ENCODE assay signal across 23 cellular contexts in genomic region chr2:195667974-195668373, GRCh38. TPM values are rescaled to one million over a fixed set of nuclear protein-coding genes. Genes with fewer than 3 reads are reported as not detected.
DNase-seq lines count a peak whose midpoint lies in the region; ATAC-seq, FAIRE-seq and TF ChIP-seq lines count a peak whose summit lies in the region.
"Had no signal": no experiment of that assay in that cellular context is flagged by ENCODE, and none has a peak within 500 bp of the region (broad histone marks: within the 10 kb centered on the region; RNA-seq: fewer than 3 reads in every experiment).

No MANE protein-coding gene starts in this region.

- H3K9me3 Mint-ChIP-seq in CD4-positive, CD25-positive, alpha-beta regulatory T cell = no peaks in the 10 kb centered on the region
- H3K9me3 Mint-ChIP-seq: GM23338, IgD-negative memory B cell had no signal

- intact Hi-C loops in mucosa of descending colon (cut with DNase I, micrococcal nuclease) = no loop called here

- H3K9me3 ChIP-seq in CD4-positive, CD25-positive, alpha-beta regulatory T cell (ENCODE audit: control insufficient read depth in 2 of 2, low read length in 2 of 2) = no peaks in the 10 kb centered on the region
- H3K9me3 ChIP-seq in mucosa of descending colon = no peaks in the 10 kb centered on the region
- H3K9me3 ChIP-seq: BLaER1, Caco-2 had no signal

- H3K27ac Mint-ChIP-seq in CD4-positive, CD25-positive, alpha-beta regulatory T cell = peak overlapping the region in 2 of 3 donors; percentile 5 to 84
- H3K27ac Mint-ChIP-seq: CD14-positive monocyte, GM23338 had no signal

- peaks cover 26 to 80% (median 47%) of the 10 kb centered on the region in 4 donors for H3K4me1 Mint-ChIP-seq in CD4-positive, CD25-positive, alpha-beta regulatory T cell

- H3K4me1 ChIP-seq in CD4-positive, CD25-positive, alpha-beta regulatory T cell (ENCODE audit: control insufficient read depth, insufficient read depth, low read length, poor library complexity, severe bottlenecking) = peaks cover 5% of the 10 kb centered on the region
- peaks cover 8% of the 10 kb centered on the region for H3K4me1 ChIP-seq in mucosa of descending colon (ENCODE audit: low read depth)
- H3K4me1 ChIP-seq: Caco-2 had no signal

- no peak for DNase-seq in activated CD4-positive, CD25-positive, alpha-beta regulatory T cell treated with anti-CD3 and anti-CD28 coated beads, Interleukin-2, amount 50 U/mL, for 72 hours
- no peak for DNase-seq in CD4-positive, CD25-positive, alpha-beta regulatory T cell
- no peak for DNase-seq in D721Med (ENCODE audit: insufficient read length, low spot score)
- no peak for DNase-seq in mucosa of descending colon
- no peak for DNase-seq in central memory CD4-positive, alpha-beta T cell
- no peak for DNase-seq in amniotic stem cell (lab: John Stamatoyannopoulos, UW)
- no peak for DNase-seq in NCI-H526 treated with DMSO at 0.1 percent for 48 hours (lab: John Stamatoyannopoulos, UW)
- DNase-seq: 8988T, Caco-2, DMS153, DMS79, GDM1, HCEC 1CT had no signal

- no peak overlapping the region for H3K27ac ChIP-seq in CD4-positive, CD25-positive, alpha-beta regulatory T cell (ENCODE audit: insufficient read depth, low read length, poor library complexity, severe bottlenecking)
- H3K27ac ChIP-seq: BLaER1, HL-60 had no signal

- H3K27me3 ChIP-seq in CD4-positive, CD25-positive, alpha-beta regulatory T cell (ENCODE audit: control insufficient read depth, insufficient read depth, low read length) = no peaks in the 10 kb centered on the region
- H3K27me3 ChIP-seq: BLaER1 had no signal

- ATAC-seq in activated CD4-positive, CD25-positive, alpha-beta regulatory T cell treated with anti-CD3 and anti-CD28 coated beads, Interleukin-2, amount 50 U/mL, for 24 hours = peak; percentile 41 to 60
- ATAC-seq in CD4-positive, CD25-positive, alpha-beta regulatory T cell (ENCODE audit: low read depth in 2 of 2) = no peak
- peak; percentile 86 for ATAC-seq in mucosa of descending colon
- ATAC-seq: GM23338 had no signal

- FAIRE-seq in D721Med (lab: Jason Lieb, UNC) = peak; percentile 90
- FAIRE-seq: GM12892, GM18507, H54, HTR-8/SVneo had no signal

- no peak for TF ChIP-seq CTCF in D721Med (IDR thresholded peaks at IDR 0.05; ENCODE audit: insufficient read depth, missing control alignments)
- no peak for TF ChIP-seq CTCF in mucosa of descending colon (IDR thresholded peaks at IDR 0.05)

- H3K36me3 Mint-ChIP-seq in CD4-positive, CD25-positive, alpha-beta regulatory T cell = peaks cover 3% of the 10 kb centered on the region
- H3K36me3 Mint-ChIP-seq: IgD-negative memory B cell had no signal

- no peak overlapping the region for H3K4me3 ChIP-seq in CD4-positive, CD25-positive, alpha-beta regulatory T cell (ENCODE audit: low read depth, low read length)
- no peak overlapping the region for H3K4me3 ChIP-seq in mucosa of descending colon
- H3K4me3 ChIP-seq: BLaER1, GM23338 had no signal

- peaks cover 4% of the 10 kb centered on the region for H3K36me3 ChIP-seq in CD4-positive, CD25-positive, alpha-beta regulatory T cell (ENCODE audit: control insufficient read depth, insufficient read depth, low read length)
- no peaks in the 10 kb centered on the region for H3K36me3 ChIP-seq in mucosa of descending colon (ENCODE audit: low read depth)

- H3K4me3 Mint-ChIP-seq in CD4-positive, CD25-positive, alpha-beta regulatory T cell = no peak overlapping the region
- H3K4me3 Mint-ChIP-seq: CD14-positive monocyte, GM23338, IgD-negative memory B cell had no signal

- no peaks in the 10 kb centered on the region for H3K27me3 Mint-ChIP-seq in CD4-positive, CD25-positive, alpha-beta regulatory T cell
- H3K27me3 Mint-ChIP-seq: IgD-negative memory B cell had no signal

RNA-seq across cellular contexts. Expression of gene SLC39A10, which starts 10.9 kb away (rescaled TPM):
- total RNA-seq in CD4-positive, CD25-positive, alpha-beta regulatory T cell = 66.3 TPM
- polyA plus RNA-seq in CD4-positive, CD25-positive, alpha-beta regulatory T cell = 10 to 100 TPM in 3 of 4 donors, 1 to 10 TPM in 1; 9.2 to 16.3 (median 11.5) TPM
- 10 to 100 TPM; 15.3 to 22.6 (median 18.6) TPM for total RNA-seq in mucosa of descending colon

Comparison
In these comparisons a context has a peak if more than half of its experiments do, and no peak if none do; other contexts are left out.
1. ATAC-seq: peak in activated CD4-positive, CD25-positive, alpha-beta regulatory T cell treated with anti-CD3 and anti-CD28 coated beads, Interleukin-2, amount 50 U/mL, for 24 hours (2 of 2) and mucosa of descending colon (single experiment); none in CD4-positive, CD25-positive, alpha-beta regulatory T cell (0 of 2).